In the genomic region with DNA sequence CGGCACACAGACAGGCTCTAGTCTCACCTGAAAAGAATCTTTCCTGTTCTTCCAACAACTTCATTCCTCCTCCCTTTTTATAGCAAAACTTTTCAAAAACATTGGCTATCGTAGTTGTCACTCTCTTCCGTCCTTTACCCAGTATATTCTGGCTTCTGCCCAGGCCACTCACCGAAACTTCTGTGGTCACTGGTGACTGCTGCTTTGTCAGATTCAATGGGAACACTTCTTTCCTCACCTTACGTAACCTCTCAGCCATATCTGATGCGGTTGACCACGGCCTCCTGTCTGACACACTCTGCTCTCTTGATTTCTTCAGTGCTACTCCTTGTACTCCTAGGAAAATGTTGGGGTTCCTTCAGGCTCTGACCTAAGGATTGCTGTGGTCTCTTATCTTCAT, we compare ENCODE assay signal across 1 cellular context.
TF ChIP-seq lines count a peak whose summit lies in the region.

No MANE protein-coding gene starts in this region.

TF ChIP-seq in GM12878, 131 proteins besides CTCF, POLR2A, EP300 and RAD21 (continued from another document):
- TF ChIP-seq, protein P1, sequence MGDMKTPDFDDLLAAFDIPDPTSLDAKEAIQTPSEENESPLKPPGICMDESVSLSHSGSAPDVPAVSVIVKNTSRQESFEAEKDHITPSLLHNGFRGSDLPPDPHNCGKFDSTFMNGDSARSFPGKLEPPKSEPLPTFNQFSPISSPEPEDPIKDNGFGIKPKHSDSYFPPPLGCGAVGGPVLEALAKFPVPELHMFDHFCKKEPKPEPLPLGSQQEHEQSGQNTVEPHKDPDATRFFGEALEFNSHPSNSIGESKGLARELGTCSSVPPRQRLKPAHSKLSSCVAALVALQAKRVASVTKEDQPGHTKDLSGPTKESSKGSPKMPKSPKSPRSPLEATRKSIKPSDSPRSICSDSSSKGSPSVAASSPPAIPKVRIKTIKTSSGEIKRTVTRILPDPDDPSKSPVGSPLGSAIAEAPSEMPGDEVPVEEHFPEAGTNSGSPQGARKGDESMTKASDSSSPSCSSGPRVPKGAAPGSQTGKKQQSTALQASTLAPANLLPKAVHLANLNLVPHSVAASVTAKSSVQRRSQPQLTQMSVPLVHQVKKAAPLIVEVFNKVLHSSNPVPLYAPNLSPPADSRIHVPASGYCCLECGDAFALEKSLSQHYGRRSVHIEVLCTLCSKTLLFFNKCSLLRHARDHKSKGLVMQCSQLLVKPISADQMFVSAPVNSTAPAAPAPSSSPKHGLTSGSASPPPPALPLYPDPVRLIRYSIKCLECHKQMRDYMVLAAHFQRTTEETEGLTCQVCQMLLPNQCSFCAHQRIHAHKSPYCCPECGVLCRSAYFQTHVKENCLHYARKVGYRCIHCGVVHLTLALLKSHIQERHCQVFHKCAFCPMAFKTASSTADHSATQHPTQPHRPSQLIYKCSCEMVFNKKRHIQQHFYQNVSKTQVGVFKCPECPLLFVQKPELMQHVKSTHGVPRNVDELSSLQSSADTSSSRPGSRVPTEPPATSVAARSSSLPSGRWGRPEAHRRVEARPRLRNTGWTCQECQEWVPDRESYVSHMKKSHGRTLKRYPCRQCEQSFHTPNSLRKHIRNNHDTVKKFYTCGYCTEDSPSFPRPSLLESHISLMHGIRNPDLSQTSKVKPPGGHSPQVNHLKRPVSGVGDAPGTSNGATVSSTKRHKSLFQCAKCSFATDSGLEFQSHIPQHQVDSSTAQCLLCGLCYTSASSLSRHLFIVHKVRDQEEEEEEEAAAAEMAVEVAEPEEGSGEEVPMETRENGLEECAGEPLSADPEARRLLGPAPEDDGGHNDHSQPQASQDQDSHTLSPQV (IDR thresholded peaks at IDR 0.05): no peak
